In genomic region chr3:71128951-71129350, GRCh38 we compare ENCODE assay signal across 8 cellular contexts.
DNase-seq lines count a peak whose midpoint lies in the region; ATAC-seq and TF ChIP-seq lines count a peak whose summit lies in the region.

No MANE protein-coding gene starts in this region.

- intact Hi-C loops in Right ventricle myocardium inferior (cut with DNase I) (loop anchor here (2.0 to 10.0 kb wide), 3 partner anchors 62 to 454 kb away; partner anchors contain the start of gene FOXP1), body of pancreas (cut with DNase I) (no loop called here), upper lobe of right lung (cut with DNase I) (no loop called here), posterior vena cava (cut with DNase I) (loop anchor here in 1 of 2 donors (5.0 kb wide), 1 partner anchor 62 kb away; no protein-coding TSS in a partner anchor)

- no peak for TF ChIP-seq CTCF in cardiac muscle cell (IDR thresholded peaks at IDR 0.05; ENCODE audit: low read depth, low read length)
- TF ChIP-seq CTCF in body of pancreas (IDR thresholded peaks at IDR 0.05): no peak
- TF ChIP-seq CTCF in upper lobe of right lung (IDR thresholded peaks at IDR 0.05): no peak

- ATAC-seq in Right ventricle myocardium inferior (no peak), body of pancreas (no peak), upper lobe of right lung (no peak)

- H3K4me3 ChIP-seq in cardiac muscle cell (peak overlapping the region; percentile 39), body of pancreas (peak overlapping the region; percentile 24 to 33), mononuclear cell (ENCODE audit: low read length) (peak overlapping the region; percentile 59), upper lobe of right lung (peak overlapping the region; percentile 58)

- WGBS in body of pancreas, 2 donors: 1 to 4% methylated on average over 6 of the region's 6 CpGs

- no peaks in the 10 kb centered on the region for H3K36me3 ChIP-seq in cardiac muscle cell
- no peaks in the 10 kb centered on the region for H3K36me3 ChIP-seq in body of pancreas (replicated peaks in 1 of 2; ENCODE audit: insufficient read depth in 1 of 2, low read depth in 2 of 2)
- H3K36me3 ChIP-seq in upper lobe of right lung: no peaks in the 10 kb centered on the region

- H3K27ac ChIP-seq in cardiac muscle cell: peak overlapping the region; percentile 94
- H3K27ac ChIP-seq in body of pancreas: peak overlapping the region; percentile 50 to 87 (median 84)
- H3K27ac ChIP-seq in upper lobe of right lung: peak overlapping the region; percentile 89

- DNase-seq in cardiac muscle cell (ENCODE audit: low read depth in 1 of 2, low spot score in 1 of 2) (peak in 1 of 2 donors; percentile 32), Right ventricle myocardium inferior (ENCODE audit: missing footprints) (no peak), body of pancreas (no peak), upper lobe of right lung (no peak), NCI-H128 (lab: John Stamatoyannopoulos, UW; ENCODE audit: unreplicated experiment) (no peak), NCI-H2029 treated with DMSO at 0.1 percent for 48 hours (lab: John Stamatoyannopoulos, UW) (no peak), posterior vena cava (ENCODE audit: low spot score) (no peak)

- H3K4me1 ChIP-seq in cardiac muscle cell (ENCODE audit: low read depth): peaks cover 72% of the 10 kb centered on the region
- H3K4me1 ChIP-seq in body of pancreas: peaks cover 62% of the 10 kb centered on the region
- H3K4me1 ChIP-seq in mononuclear cell (ENCODE audit: insufficient read depth, low read length): peaks cover 60% of the 10 kb centered on the region
- H3K4me1 ChIP-seq in upper lobe of right lung: peaks cover 51% of the 10 kb centered on the region

- no peak for TF ChIP-seq POLR2A in body of pancreas (IDR thresholded peaks at IDR 0.05)

- no peaks in the 10 kb centered on the region for H3K9me3 ChIP-seq in cardiac muscle cell (ENCODE audit: low read depth)
- no peaks in the 10 kb centered on the region for H3K9me3 ChIP-seq in body of pancreas
- no peaks in the 10 kb centered on the region for H3K9me3 ChIP-seq in mononuclear cell (ENCODE audit: low read depth, low read length)
- no peaks in the 10 kb centered on the region for H3K9me3 ChIP-seq in upper lobe of right lung

- no peaks in the 10 kb centered on the region for H3K27me3 ChIP-seq in cardiac muscle cell
- H3K27me3 ChIP-seq in body of pancreas: no peaks in the 10 kb centered on the region
- H3K27me3 ChIP-seq in mononuclear cell (ENCODE audit: insufficient read depth, low read length): no peaks in the 10 kb centered on the region
- no peaks in the 10 kb centered on the region for H3K27me3 ChIP-seq in upper lobe of right lung
